ENCODE assay signal across 19 cellular contexts in the genomic region with DNA sequence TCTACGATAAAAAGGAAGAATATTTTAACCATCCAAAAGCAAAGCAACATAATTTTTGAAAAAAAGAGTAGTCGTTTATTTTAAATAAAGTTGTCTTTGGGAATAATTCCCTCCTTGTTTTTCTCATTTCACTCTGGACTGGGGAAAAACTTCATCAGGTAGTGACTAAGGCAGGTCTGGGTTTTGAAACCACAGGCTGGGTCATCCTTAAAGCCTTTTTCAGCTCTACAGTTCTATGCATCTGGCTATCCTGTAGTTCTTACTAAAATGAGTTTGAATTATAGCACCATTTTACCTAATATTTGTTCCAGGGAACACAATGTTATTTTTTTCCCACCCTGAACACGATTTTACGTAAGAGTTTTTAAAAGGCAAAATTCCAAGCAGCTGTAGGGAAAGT.
DNase-seq lines count a peak whose midpoint lies in the region; ATAC-seq, FAIRE-seq and TF ChIP-seq lines count a peak whose summit lies in the region.
"Had no signal": no experiment of that assay in that cellular context is flagged by ENCODE, and none has a peak within 500 bp of the region (broad histone marks: within the 10 kb centered on the region; RNA-seq: fewer than 3 reads in every experiment).

No MANE protein-coding gene starts in this region.

- peak overlapping the region; percentile 92 for H3K27ac Mint-ChIP-seq in MCF 10A (ENCODE audit: low read depth, unreplicated experiment)
- no peak overlapping the region for H3K27ac Mint-ChIP-seq in astrocyte (ENCODE audit: unreplicated experiment)
- no peak overlapping the region for H3K27ac Mint-ChIP-seq in activated naive CD4-positive, alpha-beta T cell treated with anti-CD3 and anti-CD28 coated beads for 36 hours
- no peak overlapping the region for H3K27ac Mint-ChIP-seq in Caco-2 (ENCODE audit: unreplicated experiment)
- H3K27ac Mint-ChIP-seq: CD4-positive, alpha-beta memory T cell; H9 had no signal

- H3K4me3 ChIP-seq in breast epithelium (no peak overlapping the region), astrocyte (ENCODE audit: insufficient read depth, low read depth, low read length) (no peak overlapping the region), keratinocyte (ENCODE audit: control insufficient read depth in 2 of 3, extremely low read depth in 1 of 3, insufficient read depth in 2 of 3, low read depth in 1 of 3, low read length in 3 of 3) (no peak overlapping the region), Caco-2 (ENCODE audit: low read depth, low read length) (no peak overlapping the region)
- H3K4me3 ChIP-seq: BLaER1 treated with 17β-estradiol and CSF1 and Interleukin-3, amounts not matched to agents 10 nM and 100 nM; GM12878 had no signal

- H3K4me1 ChIP-seq in breast epithelium (no peaks in the 10 kb centered on the region), astrocyte (ENCODE audit: insufficient read depth, low read length) (peaks cover 10% of the 10 kb centered on the region), keratinocyte (ENCODE audit: control insufficient read depth, extremely low read depth, insufficient read depth, low read length) (peaks cover 25% of the 10 kb centered on the region), Caco-2 (no peaks in the 10 kb centered on the region)
- H3K4me1 ChIP-seq: BLaER1 treated with 17β-estradiol and CSF1 and Interleukin-3, amounts not matched to agents 10 nM and 100 nM had no signal

- intact Hi-C loops in MCF 10A (cut with micrococcal nuclease) (no loop called here), breast epithelium (cut with DNase I; ENCODE audit: low total_unique reads) (no loop called here), Caco-2 (cut with micrococcal nuclease; ENCODE audit: unreplicated experiment) (no loop called here)
- intact Hi-C loops in activated naive CD4-positive, alpha-beta T cell treated with anti-CD3 and anti-CD28 coated beads for 36 hours (cut with micrococcal nuclease) = no loop called here

- DNase-seq in MCF 10A (ENCODE audit: unreplicated experiment) (peak; percentile 54), breast epithelium (ENCODE audit: low spot score in 2 of 2) (no peak), astrocyte (ENCODE audit: low read depth) (peak; percentile 14), keratinocyte (ENCODE audit: low read depth, low spot score) (no peak), Caco-2 (no peak)
- DNase-seq in activated naive CD4-positive, alpha-beta T cell treated with anti-CD3 and anti-CD28 coated beads for 36 hours = no peak
- DNase-seq: 8988T; CD4-positive, alpha-beta memory T cell; DND-41; H9; NCI-H1694; NCI-H446 treated with DMSO at 0.1 percent for 48 hours; NCI-H748 treated with DMSO at 0.1 percent for 48 hours had no signal

- no peaks in the 10 kb centered on the region for H3K9me1 ChIP-seq in keratinocyte (ENCODE audit: control insufficient read depth, extremely low read depth, insufficient read depth, low read length)

- no peak for TF ChIP-seq POLR2A in breast epithelium (IDR thresholded peaks at IDR 0.05)

- H3K9me3 Mint-ChIP-seq in MCF 10A (ENCODE audit: unreplicated experiment) = no peaks in the 10 kb centered on the region
- no peaks in the 10 kb centered on the region for H3K9me3 Mint-ChIP-seq in astrocyte (ENCODE audit: unreplicated experiment)
- H3K9me3 Mint-ChIP-seq in activated naive CD4-positive, alpha-beta T cell treated with anti-CD3 and anti-CD28 coated beads for 36 hours = no peaks in the 10 kb centered on the region
- no peaks in the 10 kb centered on the region for H3K9me3 Mint-ChIP-seq in Caco-2 (ENCODE audit: unreplicated experiment)
- H3K9me3 Mint-ChIP-seq: CD4-positive, alpha-beta memory T cell; H9 had no signal

- CTCF ChIA-PET in MCF 10A (lab: Yijun Ruan, JAX) (interaction anchor here (0.6 to 1.2 kb wide), 2 partner anchors 14 to 26 kb away, joined by 3 read pairs; no protein-coding TSS in a partner anchor), Caco-2 (lab: Charles Lee) (no interaction called here)
- CTCF ChIA-PET in activated naive CD4-positive, alpha-beta T cell treated with anti-CD3 and anti-CD28 coated beads for 36 hours (lab: Charles Lee) = interaction anchor here (0.6 kb wide), 1 partner anchor 155 kb away, joined by 3 read pairs; no protein-coding TSS in a partner anchor

- H3K9ac ChIP-seq in astrocyte (ENCODE audit: low read length) (no peak overlapping the region), keratinocyte (ENCODE audit: control insufficient read depth, extremely low read depth, insufficient read depth, low read length) (no peak overlapping the region)
- H3K9ac ChIP-seq: BLaER1 treated with 17β-estradiol and CSF1 and Interleukin-3, amounts not matched to agents 10 nM and 100 nM; KMS-11 had no signal

- H3K79me2 ChIP-seq in astrocyte (ENCODE audit: insufficient read depth, low read length) = no peaks in the 10 kb centered on the region
- peaks cover 64% of the 10 kb centered on the region for H3K79me2 ChIP-seq in keratinocyte (ENCODE audit: control insufficient read depth, insufficient read depth, low read length)

- no peak overlapping the region for H3K4me2 ChIP-seq in astrocyte (ENCODE audit: low read length)
- peak overlapping the region; percentile 8 for H3K4me2 ChIP-seq in keratinocyte (ENCODE audit: control insufficient read depth, extremely low read depth, insufficient read depth, low read depth, low read length)
- H3K4me2 ChIP-seq: BLaER1 treated with 17β-estradiol and CSF1 and Interleukin-3, amounts not matched to agents 10 nM and 100 nM; KMS-11 had no signal

- no peaks in the 10 kb centered on the region for H3K27me3 Mint-ChIP-seq in MCF 10A (ENCODE audit: insufficient read depth, unreplicated experiment)
- H3K27me3 Mint-ChIP-seq in astrocyte (ENCODE audit: low read depth, unreplicated experiment) = no peaks in the 10 kb centered on the region
- no peaks in the 10 kb centered on the region for H3K27me3 Mint-ChIP-seq in activated naive CD4-positive, alpha-beta T cell treated with anti-CD3 and anti-CD28 coated beads for 36 hours (ENCODE audit: low read depth)
- H3K27me3 Mint-ChIP-seq in Caco-2 (ENCODE audit: insufficient read depth, unreplicated experiment) = no peaks in the 10 kb centered on the region

- H3K4me1 Mint-ChIP-seq in MCF 10A (ENCODE audit: insufficient read depth, unreplicated experiment) = peaks cover 52% of the 10 kb centered on the region
- H3K4me1 Mint-ChIP-seq in astrocyte (ENCODE audit: low read depth, unreplicated experiment) = peaks cover 22% of the 10 kb centered on the region
- peaks cover 2% of the 10 kb centered on the region for H3K4me1 Mint-ChIP-seq in activated naive CD4-positive, alpha-beta T cell treated with anti-CD3 and anti-CD28 coated beads for 36 hours (ENCODE audit: low read depth)
- no peaks in the 10 kb centered on the region for H3K4me1 Mint-ChIP-seq in Caco-2 (ENCODE audit: low read depth, unreplicated experiment)

- H4K20me1 ChIP-seq in astrocyte (ENCODE audit: insufficient read depth, low read length) (no peaks in the 10 kb centered on the region), keratinocyte (ENCODE audit: control insufficient read depth, extremely low read depth, insufficient read depth, low read length) (no peaks in the 10 kb centered on the region)
- H4K20me1 ChIP-seq: BLaER1 treated with 17β-estradiol and CSF1 and Interleukin-3, amounts not matched to agents 10 nM and 100 nM had no signal

- FAIRE-seq in astrocyte (lab: Jason Lieb, UNC) (no peak), keratinocyte (lab: Jason Lieb, UNC) (no peak)
- FAIRE-seq: GM12878, HTR-8/SVneo had no signal

- ATAC-seq in HG03045 (IDR thresholded peaks at IDR 0.05; ENCODE audit: unreplicated experiment) = no peak
- ATAC-seq: GM12878, SK-N-SH treated with all-trans-retinoic acid at 6 μM for 48 hours had no signal

- TF ChIP-seq CTCF in MCF 10A (IDR thresholded peaks at IDR 0.05; ENCODE audit: unreplicated experiment) (no peak), breast epithelium (IDR thresholded peaks at IDR 0.05) (no peak), astrocyte (IDR thresholded peaks at IDR 0.05; ENCODE audit: insufficient read depth, low read depth, low read length) (no peak), keratinocyte (optimal IDR thresholded peaks at IDR 0.05 in 1 of 3, IDR thresholded peaks at IDR 0.05 in 1 of 3, conservative IDR thresholded peaks at IDR 0.05 in 1 of 3; ENCODE audit: extremely low read depth in 1 of 3, insufficient read depth in 2 of 3, low read length in 3 of 3) (no peak), Caco-2 (IDR thresholded peaks at IDR 0.05; ENCODE audit: insufficient read depth in 1 of 2, low read depth in 1 of 2, low read length in 1 of 2, severe bottlenecking in 1 of 2, unreplicated experiment in 1 of 2) (no peak)

- no peaks in the 10 kb centered on the region for H3K27me3 ChIP-seq in breast epithelium
- H3K27me3 ChIP-seq in astrocyte (ENCODE audit: insufficient read depth, low read length) = no peaks in the 10 kb centered on the region
- no peaks in the 10 kb centered on the region for H3K27me3 ChIP-seq in keratinocyte (ENCODE audit: control insufficient read depth, extremely low read depth, insufficient read depth, low read length)
- no peaks in the 10 kb centered on the region for H3K27me3 ChIP-seq in Caco-2 (replicated peaks; ENCODE audit: control insufficient read depth, insufficient read depth, low read length)
- H3K27me3 ChIP-seq: BLaER1 treated with 17β-estradiol and CSF1 and Interleukin-3, amounts not matched to agents 10 nM and 100 nM had no signal

- dilution Hi-C loops in keratinocyte (cut with MboI; ENCODE audit: extremely low pct_ligation_motif_present, low sequenced_read_pairs) = no loop called here

- H3K27ac ChIP-seq in breast epithelium (no peak overlapping the region), astrocyte (ENCODE audit: low read depth, low read length) (no peak overlapping the region), keratinocyte (ENCODE audit: control insufficient read depth, insufficient read depth, low read length) (peak overlapping the region; percentile 45)
- H3K27ac ChIP-seq: BLaER1 treated with 17β-estradiol and CSF1 and Interleukin-3, amounts not matched to agents 10 nM and 100 nM; KMS-11 had no signal

- no TSS peak for BruUV-seq in MCF 10A (replicated peaks; lab: Mats Ljungman, UMichigan)
- no TSS peak for BruUV-seq in Caco-2 (replicated peaks; lab: Mats Ljungman, UMichigan)

- no peak overlapping the region for H3K4me3 Mint-ChIP-seq in MCF 10A (ENCODE audit: unreplicated experiment)
- H3K4me3 Mint-ChIP-seq in astrocyte (ENCODE audit: unreplicated experiment) = no peak overlapping the region
- no peak overlapping the region for H3K4me3 Mint-ChIP-seq in activated naive CD4-positive, alpha-beta T cell treated with anti-CD3 and anti-CD28 coated beads for 36 hours
- H3K4me3 Mint-ChIP-seq in Caco-2 (ENCODE audit: unreplicated experiment) = no peak overlapping the region
- H3K4me3 Mint-ChIP-seq: CD4-positive, alpha-beta memory T cell; H9 had no signal

- POLR2A ChIA-PET in MCF 10A (lab: Yijun Ruan, JAX) (interaction anchor here (0.6 to 2.3 kb wide), 6 partner anchors 16 to 108 kb away, joined by 3 to 11 read pairs (median 6); partner anchors contain the start of genes OSBPL10 and ZNF860), Caco-2 (lab: Charles Lee) (no interaction called here)

- H2AFZ ChIP-seq in astrocyte (ENCODE audit: low read depth, low read length) (no peak overlapping the region), keratinocyte (ENCODE audit: control insufficient read depth, low read length) (no peak overlapping the region)

- H3K36me3 Mint-ChIP-seq in MCF 10A (ENCODE audit: insufficient read depth, unreplicated experiment) (peaks cover 48% of the 10 kb centered on the region), astrocyte (ENCODE audit: low read depth, unreplicated experiment) (peaks cover 15% of the 10 kb centered on the region), Caco-2 (ENCODE audit: insufficient read depth, unreplicated experiment) (peaks cover 47% of the 10 kb centered on the region)
- no peaks in the 10 kb centered on the region for H3K36me3 Mint-ChIP-seq in activated naive CD4-positive, alpha-beta T cell treated with anti-CD3 and anti-CD28 coated beads for 36 hours (ENCODE audit: low read depth)
- H3K36me3 Mint-ChIP-seq: CD4-positive, alpha-beta memory T cell had no signal

- H3K36me3 ChIP-seq in breast epithelium (no peaks in the 10 kb centered on the region), astrocyte (ENCODE audit: insufficient read depth, low read length) (no peaks in the 10 kb centered on the region), keratinocyte (ENCODE audit: control insufficient read depth in 2 of 2, extremely low read depth in 1 of 2, insufficient read depth in 2 of 2, low read length in 2 of 2) (peaks cover 7% of the 10 kb centered on the region in 2 experiments), Caco-2 (ENCODE audit: control insufficient read depth, insufficient read depth, low read length) (peaks cover 3% of the 10 kb centered on the region; the same call in 1 of the 2 replicates)
- H3K36me3 ChIP-seq: BLaER1 treated with 17β-estradiol and CSF1 and Interleukin-3, amounts not matched to agents 10 nM and 100 nM had no signal

- no peaks in the 10 kb centered on the region for H3K9me3 ChIP-seq in breast epithelium
- H3K9me3 ChIP-seq in astrocyte (ENCODE audit: insufficient read depth, low read depth, low read length) = no peaks in the 10 kb centered on the region
- H3K9me3 ChIP-seq in keratinocyte (ENCODE audit: control insufficient read depth, low read depth, low read length) = no peaks in the 10 kb centered on the region
- H3K9me3 ChIP-seq in Caco-2 = no peaks in the 10 kb centered on the region

Comparison
In these comparisons a context has a peak if more than half of its experiments do, and no peak if none do; other contexts are left out.
1. DNase-seq: peak in MCF 10A (single experiment) and astrocyte (single experiment); none in breast epithelium (0 of 2), keratinocyte (single experiment), activated naive CD4-positive, alpha-beta T cell treated with anti-CD3 and anti-CD28 coated beads for 36 hours (single experiment) and Caco-2 (0 of 2).